In genomic region chr19:7869453-7869909, GRCh38 we compare ENCODE assay signal across 8 cellular contexts. TPM values are rescaled to one million over a fixed set of nuclear protein-coding genes. Genes with fewer than 3 reads are reported as not detected.
DNase-seq lines count a peak whose midpoint lies in the region; ATAC-seq and TF ChIP-seq lines count a peak whose summit lies in the region.

No MANE protein-coding gene starts in this region.

- no peak for TF ChIP-seq POLR2A in Peyer's patch (IDR thresholded peaks at IDR 0.05)

- intact Hi-C loops in sciatic nerve (cut with DNase I), result no loop called here

- H3K27me3 ChIP-seq in Peyer's patch (peaks cover 0 to 22% of the 10 kb centered on the region in 2 donors), cardiac muscle cell (peaks cover 36% of the 10 kb centered on the region)

- peak; percentile 61 for ATAC-seq in GM18502 (IDR thresholded peaks at IDR 0.05; ENCODE audit: poor library complexity, unreplicated experiment)
- peak; percentile 41 for ATAC-seq in HG02938 (IDR thresholded peaks at IDR 0.05; ENCODE audit: unreplicated experiment)
- ATAC-seq in sciatic nerve, result peak; percentile 22

- no peaks in the 10 kb centered on the region for H3K36me3 ChIP-seq in Peyer's patch
- no peaks in the 10 kb centered on the region for H3K36me3 ChIP-seq in cardiac muscle cell

- peak overlapping the region; percentile 34 to 66 (median 54) for H3K4me3 ChIP-seq in Peyer's patch
- peak overlapping the region; percentile 40 for H3K4me3 ChIP-seq in cardiac muscle cell

- DNase-seq in Peyer's patch, result peak; percentile 73 to 89 (median 84)
- DNase-seq in activated effector memory CD4-positive, alpha-beta T cell treated with anti-CD3 and anti-CD28 coated beads, Interleukin-2, amount 50 U/mL, for 16 hours, result peak; percentile 94
- peak; percentile 40 to 84 for DNase-seq in cardiac muscle cell (ENCODE audit: low read depth in 1 of 2, low spot score in 1 of 2)
- peak; percentile 77 for DNase-seq in sciatic nerve (ENCODE audit: low spot score)
- DNase-seq in hepatic stellate cell (ENCODE audit: low spot score), result no peak
- DNase-seq in globus pallidus (ENCODE audit: low spot score), result no peak

- no peaks in the 10 kb centered on the region for H3K9me3 ChIP-seq in Peyer's patch
- no peaks in the 10 kb centered on the region for H3K9me3 ChIP-seq in cardiac muscle cell (ENCODE audit: low read depth)

- TF ChIP-seq CTCF in Peyer's patch (IDR thresholded peaks at IDR 0.05) (peak in 1 of 6 experiments; percentile 17), cardiac muscle cell (IDR thresholded peaks at IDR 0.05; ENCODE audit: low read depth, low read length) (no peak)

- H3K4me1 ChIP-seq in Peyer's patch, result peaks cover 5 to 46% (median 17%) of the 10 kb centered on the region in 4 donors
- peaks cover 6% of the 10 kb centered on the region for H3K4me1 ChIP-seq in cardiac muscle cell (ENCODE audit: low read depth)

- H3K27ac ChIP-seq in Peyer's patch (peak overlapping the region; percentile 23 to 81 (median 64)), cardiac muscle cell (peak overlapping the region; percentile 78)

RNA-seq across cellular contexts. Expression of gene PRR36, which starts 4.7 kb away (rescaled TPM):
- total RNA-seq in Peyer's patch (not detected), cardiac muscle cell (2.0 and 6.1 TPM in 2 replicates), sciatic nerve (0.09 TPM)
- polyA plus RNA-seq in cardiac muscle cell, result 6.2 and 10.3 TPM in 2 replicates

RNA-seq across cellular contexts. Expression of gene LRRC8E, which starts 18.8 kb away (rescaled TPM):
- under 1 TPM in 3 of 4 donors, not detected in 1; 0.57 to 0.88 (median 0.80) TPM for total RNA-seq in Peyer's patch
- total RNA-seq in cardiac muscle cell, result 2.4 and 3.5 TPM in 2 replicates
- 1.3 TPM in 1 of 2 replicates, not detected in the other for polyA plus RNA-seq in cardiac muscle cell
- total RNA-seq in sciatic nerve, result 0.09 TPM

RNA-seq across cellular contexts. Expression of gene MAP2K7, which starts 34.2 kb away (rescaled TPM):
- 10 to 100 TPM; 16.6 to 39.3 (median 35.0) TPM for total RNA-seq in Peyer's patch
- 23.5 and 24.1 TPM in 2 replicates for total RNA-seq in cardiac muscle cell
- 12.4 and 18.6 TPM in 2 replicates for polyA plus RNA-seq in cardiac muscle cell
- total RNA-seq in sciatic nerve, result 34.0 TPM

RNA-seq across cellular contexts. Expression of gene EVI5L, which starts 39.5 kb away (rescaled TPM):
- total RNA-seq in Peyer's patch (10 to 100 TPM in 3 of 4 donors, 1 to 10 TPM in 1; 7.7 to 22.3 (median 14.9) TPM), cardiac muscle cell (41.9 and 48.6 TPM in 2 replicates), sciatic nerve (14.2 TPM)
- polyA plus RNA-seq in cardiac muscle cell, result 28.7 and 29.1 TPM in 2 replicates

RNA-seq across cellular contexts. Expression of gene TGFBR3L, which starts 45.1 kb away (rescaled TPM):
- total RNA-seq in Peyer's patch (not detected), cardiac muscle cell (0.46 and 3.2 TPM in 2 replicates), sciatic nerve (not detected)
- 2.6 and 11.8 TPM in 2 replicates for polyA plus RNA-seq in cardiac muscle cell

Comparison
In these comparisons a context has a peak if more than half of its experiments do, and no peak if none do; other contexts are left out.
1. DNase-seq: peak in Peyer's patch (3 of 3), activated effector memory CD4-positive, alpha-beta T cell treated with anti-CD3 and anti-CD28 coated beads, Interleukin-2, amount 50 U/mL, for 16 hours (single experiment), cardiac muscle cell (2 of 2) and sciatic nerve (single experiment); none in hepatic stellate cell (single experiment) and globus pallidus (single experiment).
2. Peak in every context shown above with its lines, with median percentiles within 50 percentile points of each other: ATAC-seq.